In the genomic region with DNA sequence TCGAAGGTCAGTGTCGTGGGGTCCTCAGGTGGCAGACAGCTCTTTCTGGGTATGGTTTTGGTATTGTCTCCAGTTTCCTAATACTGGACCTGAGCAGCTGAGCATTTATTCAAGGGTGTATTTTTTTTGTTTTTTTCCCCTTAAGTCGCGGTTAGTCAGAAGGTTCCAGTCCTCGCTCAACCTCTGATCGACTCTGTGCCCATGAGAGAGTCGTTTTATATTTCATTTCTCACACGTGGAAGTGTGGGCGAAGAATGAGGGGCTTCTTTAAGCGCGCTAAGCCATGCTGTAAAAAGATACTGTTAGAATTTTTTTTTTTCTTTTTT, we compare ENCODE assay signal across 9 cellular contexts. TPM values are rescaled to one million over a fixed set of nuclear protein-coding genes. Genes with fewer than 3 reads are reported as not detected.
DNase-seq lines count a peak whose midpoint lies in the region; ATAC-seq, FAIRE-seq and TF ChIP-seq lines count a peak whose summit lies in the region.
"Had no signal": no experiment of that assay in that cellular context is flagged by ENCODE, and none has a peak within 500 bp of the region (broad histone marks: within the 10 kb centered on the region; RNA-seq: fewer than 3 reads in every experiment).

No MANE protein-coding gene starts in this region.

- H3K27me3 Mint-ChIP-seq in endodermal cell (ENCODE audit: insufficient read depth) = peaks cover 3% of the 10 kb centered on the region
- peaks cover 8 to 33% (median 28%) of the 10 kb centered on the region in 3 donors for H3K27me3 Mint-ChIP-seq in naive B cell

- H3K36me3 Mint-ChIP-seq in endodermal cell (ENCODE audit: low read depth) (no peaks in the 10 kb centered on the region), naive B cell (no peaks in the 10 kb centered on the region)

- no peak overlapping the region for H3K27ac ChIP-seq in endodermal cell (ENCODE audit: low read depth, low read length)
- H3K27ac ChIP-seq in aorta (ENCODE audit: low read depth in 1 of 2, low read length in 2 of 2) = peak overlapping the region; percentile 38 to 96

- ATAC-seq in Right ventricle myocardium inferior = peak; percentile 1
- no peak for ATAC-seq in naive B cell (ENCODE audit: low read depth in 2 of 2)
- peak; percentile 23 for ATAC-seq in aorta (ENCODE audit: low FRiP score)

- H3K27me3 ChIP-seq in endodermal cell (ENCODE audit: control insufficient read depth, insufficient read depth, low read length, poor library complexity, severe bottlenecking) (no peaks in the 10 kb centered on the region), aorta (ENCODE audit: control insufficient read depth in 1 of 2, insufficient read depth in 2 of 2, low read length in 1 of 2) (no peaks in the 10 kb centered on the region)

- H3K36me3 ChIP-seq in endodermal cell (ENCODE audit: control insufficient read depth, insufficient read depth, low read length) (peaks cover 5% of the 10 kb centered on the region), aorta (ENCODE audit: control insufficient read depth in 1 of 2, insufficient read depth in 2 of 2, low read length in 1 of 2) (no peaks in the 10 kb centered on the region)

- peak overlapping the region; percentile 77 for H3K27ac Mint-ChIP-seq in endodermal cell
- H3K27ac Mint-ChIP-seq in naive B cell = no peak overlapping the region

- H3K4me1 Mint-ChIP-seq in endodermal cell (peaks cover 9% of the 10 kb centered on the region), naive B cell (peaks cover 9 to 14% (median 13%) of the 10 kb centered on the region in 3 donors)

- H3K4me1 ChIP-seq in endodermal cell (ENCODE audit: control insufficient read depth, insufficient read depth, low read length) = no peaks in the 10 kb centered on the region
- no peaks in the 10 kb centered on the region for H3K4me1 ChIP-seq in aorta (ENCODE audit: control insufficient read depth in 1 of 2, insufficient read depth in 2 of 2, low read length in 2 of 2)

- peak overlapping the region; percentile 58 for H3K9ac ChIP-seq in endodermal cell (ENCODE audit: extremely low read depth, low read length, poor library complexity, severe bottlenecking)

- FAIRE-seq in GM19239 (lab: Jason Lieb, UNC) = no peak

- WGBS in endodermal cell (ENCODE audit: insufficient coverage in 1 of 2, insufficient read length in 1 of 2), 2 experiments = 31 to 41% methylated on average over 9 to 11 of the region's 11 CpGs
- WGBS in aorta, 2 donors = 3 to 4% methylated on average over 11 of the region's 11 CpGs

- no peak for TF ChIP-seq CTCF in endodermal cell (conservative IDR thresholded peaks at IDR 0.05)

- H3K4me3 Mint-ChIP-seq in endodermal cell (peak overlapping the region; percentile 70), naive B cell (peak overlapping the region in 5 of 8 donors; percentile 35 to 80 (median 67))

- peak overlapping the region; percentile 84 for H3K4me3 ChIP-seq in endodermal cell (ENCODE audit: low read length)
- peak overlapping the region; percentile 68 to 94 for H3K4me3 ChIP-seq in aorta (ENCODE audit: low read length in 2 of 2)

- no peaks in the 10 kb centered on the region for H3K9me3 ChIP-seq in endodermal cell (ENCODE audit: control insufficient read depth, low read length)
- no peaks in the 10 kb centered on the region for H3K9me3 ChIP-seq in aorta (ENCODE audit: control insufficient read depth, low read length)

- H3K9me3 Mint-ChIP-seq in endodermal cell = no peaks in the 10 kb centered on the region
- peaks cover 0 to 7% (median 2%) of the 10 kb centered on the region in 7 donors for H3K9me3 Mint-ChIP-seq in naive B cell

- intact Hi-C loops in Right ventricle myocardium inferior (cut with DNase I) = no loop called here
- intact Hi-C loops in cardiac septum (cut with DNase I) = no loop called here
- intact Hi-C loops in aorta (cut with DNase I) = loop anchor here in 1 of 2 donors (5.0 kb wide), 1 partner anchor 536 kb away; a partner anchor contains a TSS

- DNase-seq in Right ventricle myocardium inferior (ENCODE audit: missing footprints) (no peak), cardiac septum (ENCODE audit: low spot score) (no peak), endodermal cell (no peak), naive B cell (no peak), aorta (no peak), GM19239 (ENCODE audit: insufficient read length, low spot score) (no peak), NCI-H2227 treated with DMSO at 0.1 percent for 48 hours (lab: John Stamatoyannopoulos, UW) (no peak), SW480 (ENCODE audit: low spot score) (no peak)
- DNase-seq: DND-41 had no signal

RNA-seq across cellular contexts. Expression of a gene that starts 0.5 kb away (rescaled TPM):
- 7.0 TPM for total RNA-seq in Right ventricle myocardium inferior
- 7.9 TPM for total RNA-seq in cardiac septum
- total RNA-seq in endodermal cell = 10 to 100 TPM; 22.0 to 28.5 TPM
- 9.8 TPM for polyA plus RNA-seq in endodermal cell (2013, experiment 1 of 2)
- 9.7 TPM for polyA plus RNA-seq in endodermal cell (2013, experiment 2 of 2)
- not detected for polyA plus RNA-seq in naive B cell (ENCODE audit: low read depth in 6 of 6)
- 10 to 100 TPM; 19.7 to 20.6 TPM for total RNA-seq in aorta
- polyA plus RNA-seq in aorta = 1 to 10 TPM; 3.4 to 4.1 TPM

RNA-seq across cellular contexts. Expression of a gene that starts 25.8 kb away (rescaled TPM):
- total RNA-seq in Right ventricle myocardium inferior (0.76 TPM), cardiac septum (0.24 TPM), endodermal cell (1 to 10 TPM; 1.9 TPM), aorta (1 to 10 TPM in 1 of 2 donors, under 1 TPM in 1; 0.65 to 1.3 TPM)
- 2.2 TPM for polyA plus RNA-seq in endodermal cell (2013, experiment 1 of 2)
- 1.6 TPM for polyA plus RNA-seq in endodermal cell (2013, experiment 2 of 2)
- polyA plus RNA-seq in naive B cell (ENCODE audit: low read depth in 6 of 6) (not detected), aorta (1 to 10 TPM in 1 of 2 donors, not detected in 1; 1.4 TPM)

Comparison
In these comparisons a context has a peak if more than half of its experiments do, and no peak if none do; other contexts are left out.
1. ATAC-seq: peak in Right ventricle myocardium inferior (single experiment) and aorta (single experiment); none in naive B cell (0 of 2).